In genomic region chr6:111894951-111895350, GRCh38 we compare ENCODE assay signal across 25 cellular contexts.
"Had no signal": no experiment of that assay in that cellular context is flagged by ENCODE, and none has a peak within 500 bp of the region (broad histone marks: within the 10 kb centered on the region; RNA-seq: fewer than 3 reads in every experiment).

No MANE protein-coding gene starts in this region.

- DNase-seq: activated CD4-positive, alpha-beta T cell treated with anti-CD3 and anti-CD28 coated beads for 48 hours; activated CD4-positive, alpha-beta T cell treated with anti-CD3 and anti-CD28 coated beads, Interleukin-2, amount 50 U/mL, for 4 hours; activated CD4-positive, CD25-positive, alpha-beta regulatory T cell treated with anti-CD3 and anti-CD28 coated beads, Interleukin-2, amount 50 U/mL, for 72 hours; activated CD8-positive, alpha-beta memory T cell treated with anti-CD3 and anti-CD28 coated beads, Interleukin-2, amount 50 U/mL, for 48 hours; activated CD8-positive, alpha-beta T cell treated with anti-CD3 and anti-CD28 coated beads, Interleukin-2, amount 10 ng/mL, durations not matched to agents 7 days and 5 days; activated effector memory CD4-positive, alpha-beta T cell treated with Interleukin-2 at 50 U/mL for 16 hours; activated naive CD4-positive, alpha-beta T cell; activated T-cell treated with anti-CD3 and anti-CD28 coated beads, Interleukin-2, amount 50 U/mL, for 1 hour; aorta; caudate nucleus; Kasumi-1; NCI-H1092; NCI-H1417; NCI-H1930; NCI-H2171; NCI-H2227 treated with DMSO at 0.1 percent for 48 hours; NCI-H446 treated with DMSO at 0.1 percent for 48 hours; NCI-H526 treated with DMSO at 0.1 percent for 48 hours; NCI-H82; OCI-M1; RPMI8226 had no signal

- H3K27me3 ChIP-seq: breast epithelium had no signal

- ATAC-seq: activated CD8-positive, alpha-beta T cell treated with anti-CD3 and anti-CD28 coated beads, Interleukin-2, amount 10 ng/mL, durations not matched to agents 7 days and 5 days; Panc1; Right ventricle myocardium inferior had no signal

- H3K4me1 ChIP-seq: breast epithelium had no signal

- H3K27ac ChIP-seq: breast epithelium, SK-N-MC had no signal

- H3K36me3 ChIP-seq: breast epithelium had no signal

- H3K9me3 ChIP-seq: breast epithelium had no signal

- H3K4me3 ChIP-seq: breast epithelium, SK-N-MC had no signal
